8 cellular contexts compared by ENCODE assay signal in genomic region chr6:108541843-108542795, GRCh38. TPM values are rescaled to one million over a fixed set of nuclear protein-coding genes. Genes with fewer than 3 reads are reported as not detected.
A peak's percentile ranks its signal among the peaks of the same experiment; 100 is the strongest.
DNase-seq lines count a peak whose midpoint lies in the region; ATAC-seq and TF ChIP-seq lines count a peak whose summit lies in the region.

No MANE protein-coding gene starts in this region.

- no peak overlapping the region for H3K27ac ChIP-seq in HUES6 (ENCODE audit: low read depth, low read length)
- H3K27ac ChIP-seq in naive thymus-derived CD4-positive, alpha-beta T cell (ENCODE audit: low read depth, low read length): no peak overlapping the region
- no peak overlapping the region for H3K27ac ChIP-seq in substantia nigra (ENCODE audit: low read depth, low read length, poor library complexity, severe bottlenecking)

- peak; percentile 84 for ATAC-seq in naive thymus-derived CD4-positive, alpha-beta T cell

- peak; percentile 93 for TF ChIP-seq CTCF in epithelial cell of proximal tubule (conservative IDR thresholded peaks at IDR 0.05; ENCODE audit: low read depth, low read length)

- H3K27me3 ChIP-seq in HUES6 (ENCODE audit: control insufficient read depth, insufficient read depth, low read length): no peaks in the 10 kb centered on the region
- H3K27me3 ChIP-seq in naive thymus-derived CD4-positive, alpha-beta T cell (ENCODE audit: control insufficient read depth in 2 of 2, insufficient read depth in 2 of 2, low read length in 2 of 2): no peaks in the 10 kb centered on the region

- H3K4me1 Mint-ChIP-seq in naive thymus-derived CD4-positive, alpha-beta T cell: peaks cover 7 to 19% (median 8%) of the 10 kb centered on the region in 7 donors

- intact Hi-C loops in naive thymus-derived CD4-positive, alpha-beta T cell (cut with micrococcal nuclease): loop anchor here (1.0 to 5.0 kb wide), 10 partner anchors 15 to 1495 kb away; partner anchors contain the start of gene CD164 (in 1 of the 2)

- POLR2A ChIA-PET in naive thymus-derived CD4-positive, alpha-beta T cell (lab: Charles Lee): interaction anchor here (0.6 to 1.6 kb wide), 4 partner anchors 16 to 537 kb away, joined by 3 to 4 read pairs (median 3); no protein-coding TSS in a partner anchor

- H3K27me3 Mint-ChIP-seq in naive thymus-derived CD4-positive, alpha-beta T cell: peaks cover 0 to 52% (median 6%) of the 10 kb centered on the region in 5 donors

- H3K4me3 ChIP-seq in HUES6 (ENCODE audit: low read depth, low read length): peak overlapping the region; percentile 38; the same call in 1 of the 2 replicates
- peak overlapping the region; percentile 1 for H3K4me3 ChIP-seq in epithelial cell of proximal tubule (ENCODE audit: low read depth, low read length)
- H3K4me3 ChIP-seq in naive thymus-derived CD4-positive, alpha-beta T cell (ENCODE audit: low read length): no peak overlapping the region

- no peaks in the 10 kb centered on the region for H3K36me3 ChIP-seq in HUES6 (ENCODE audit: control insufficient read depth, insufficient read depth, low read length)
- no peaks in the 10 kb centered on the region for H3K36me3 ChIP-seq in naive thymus-derived CD4-positive, alpha-beta T cell (ENCODE audit: control insufficient read depth in 2 of 3, insufficient read depth in 3 of 3, low read length in 3 of 3)

- DNase-seq in SIG-M5 treated with dmso at 0.1 percent for 504 hours (lab: John Stamatoyannopoulos, UW; ENCODE audit: unreplicated experiment) (peak; percentile 79), SIG-M5 (lab: John Stamatoyannopoulos, UW) (no peak), NOMO-1 treated with DMSO at 0.1 percent for 48 hours (lab: John Stamatoyannopoulos, UW; ENCODE audit: unreplicated experiment) (peak; percentile 80), activated T-cell treated with anti-CD3 and anti-CD28 coated beads for 24 hours (ENCODE audit: low read depth) (peak; percentile 57), epithelial cell of proximal tubule (ENCODE audit: low read depth) (no peak), substantia nigra (lab: John Stamatoyannopoulos, UW) (peak in 40 of 49 donors; percentile 7 to 68 (median 38))
- peak in 8 of 9 donors; percentile 41 to 77 (median 70) for DNase-seq in naive thymus-derived CD4-positive, alpha-beta T cell

- CTCF ChIA-PET in naive thymus-derived CD4-positive, alpha-beta T cell (lab: Charles Lee): interaction anchor here (0.6 to 8.8 kb wide), 27 partner anchors 9 to 1498 kb away, joined by 3 to 143 read pairs (median 4); no protein-coding TSS in a partner anchor

- H3K4me3 Mint-ChIP-seq in naive thymus-derived CD4-positive, alpha-beta T cell: peak overlapping the region in 7 of 10 donors; percentile 2 to 67 (median 31)

- peaks cover 0 to 2% (median 0%) of the 10 kb centered on the region in 5 donors for H3K36me3 Mint-ChIP-seq in naive thymus-derived CD4-positive, alpha-beta T cell

- H3K9ac ChIP-seq in HUES6 (ENCODE audit: low read length): no peak overlapping the region

- peaks cover 0 to 7% (median 0%) of the 10 kb centered on the region in 11 donors for H3K9me3 Mint-ChIP-seq in naive thymus-derived CD4-positive, alpha-beta T cell

- no peaks in the 10 kb centered on the region; the same call in 1 of the 2 replicates for H3K9me3 ChIP-seq in HUES6 (ENCODE audit: control insufficient read depth, insufficient read depth, low read depth, low read length)
- no peaks in the 10 kb centered on the region for H3K9me3 ChIP-seq in naive thymus-derived CD4-positive, alpha-beta T cell (ENCODE audit: control insufficient read depth in 2 of 3, low read length in 3 of 3)

- peak overlapping the region in 1 of 9 donors; percentile 33 for H3K27ac Mint-ChIP-seq in naive thymus-derived CD4-positive, alpha-beta T cell

- H3K4me1 ChIP-seq in HUES6 (ENCODE audit: control insufficient read depth, insufficient read depth, low read length): peaks cover 6% of the 10 kb centered on the region; the same call in 1 of the 2 replicates
- peaks cover 8 to 11% of the 10 kb centered on the region in 2 donors for H3K4me1 ChIP-seq in naive thymus-derived CD4-positive, alpha-beta T cell (ENCODE audit: control insufficient read depth in 2 of 2, insufficient read depth in 2 of 2, low read length in 2 of 2)

RNA-seq across cellular contexts. Expression of gene FOXO3, which starts 18.6 kb away (rescaled TPM):
- 16.8 TPM in 2 replicates for total RNA-seq in epithelial cell of proximal tubule
- 10 to 100 TPM; 11.6 to 39.5 (median 21.7) TPM for total RNA-seq in naive thymus-derived CD4-positive, alpha-beta T cell
- 10 to 100 TPM; 17.8 to 19.9 TPM for polyA plus RNA-seq in naive thymus-derived CD4-positive, alpha-beta T cell

Comparison
In these comparisons a context has a peak if more than half of its experiments do, and no peak if none do; other contexts are left out.
1. DNase-seq: peak in SIG-M5 treated with dmso at 0.1 percent for 504 hours (single experiment), NOMO-1 treated with DMSO at 0.1 percent for 48 hours (single experiment), activated T-cell treated with anti-CD3 and anti-CD28 coated beads for 24 hours (single experiment), naive thymus-derived CD4-positive, alpha-beta T cell (8 of 9) and substantia nigra (40 of 49); none in SIG-M5 (single experiment) and epithelial cell of proximal tubule (single experiment).